ENCODE assay signal across 11 cellular contexts in the genomic region with DNA sequence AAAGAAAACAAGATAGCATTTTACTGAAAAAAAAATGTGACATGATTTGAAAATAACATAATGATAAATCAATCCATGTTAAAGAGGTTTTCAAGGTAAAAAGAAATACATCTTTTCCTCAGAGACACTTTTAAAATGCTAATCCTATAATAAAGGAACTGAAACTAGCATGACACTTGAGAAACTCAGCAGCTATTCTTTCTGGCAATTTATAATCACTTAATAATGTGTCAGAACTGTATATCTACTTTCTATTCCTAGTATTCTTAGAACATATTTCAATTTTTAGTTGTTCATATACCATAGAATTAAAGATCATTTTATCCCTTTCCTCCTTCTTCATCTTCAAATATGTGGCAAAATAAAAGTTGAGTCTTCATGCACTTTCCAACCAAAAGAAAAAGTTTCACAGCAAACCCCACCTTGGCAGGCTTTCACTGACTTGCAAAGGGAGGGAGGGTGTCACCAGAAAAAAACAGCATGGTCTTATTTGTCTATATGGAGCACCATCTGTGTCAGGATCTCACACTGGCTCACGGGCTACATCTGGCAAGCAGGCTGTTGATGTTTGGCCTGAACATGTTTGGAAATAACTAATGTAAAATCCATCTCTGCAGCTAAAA. TPM values are rescaled to one million over a fixed set of nuclear protein-coding genes. Genes with fewer than 3 reads are reported as not detected.
DNase-seq lines count a peak whose midpoint lies in the region; ATAC-seq and TF ChIP-seq lines count a peak whose summit lies in the region.
"Had no signal": no experiment of that assay in that cellular context is flagged by ENCODE, and none has a peak within 500 bp of the region (broad histone marks: within the 10 kb centered on the region; RNA-seq: fewer than 3 reads in every experiment).

No MANE protein-coding gene starts in this region.

- no peaks in the 10 kb centered on the region for H3K36me3 Mint-ChIP-seq in endodermal cell (ENCODE audit: low read depth)

- TF ChIP-seq CTCF in GM10266 (IDR thresholded peaks at IDR 0.05; ENCODE audit: control insufficient read depth, insufficient read depth, low read depth, missing control alignments) = no peak
- no peak for TF ChIP-seq CTCF in endodermal cell (conservative IDR thresholded peaks at IDR 0.05)

- no peaks in the 10 kb centered on the region for H3K27me3 ChIP-seq in endodermal cell (ENCODE audit: control insufficient read depth, insufficient read depth, low read length, poor library complexity, severe bottlenecking)

- no peaks in the 10 kb centered on the region for H3K4me1 Mint-ChIP-seq in endodermal cell

- peak; percentile 9 for DNase-seq in GM10266 (ENCODE audit: extremely low spot score)
- DNase-seq in NCI-H2171 treated with DMSO at 0.1 percent for 48 hours (lab: John Stamatoyannopoulos, UW) = peak; percentile 96
- no peak for DNase-seq in NCI-H345 treated with DMSO at 0.1 percent for 48 hours (lab: John Stamatoyannopoulos, UW; ENCODE audit: unreplicated experiment)
- no peak for DNase-seq in endodermal cell
- DNase-seq in activated effector memory CD4-positive, alpha-beta T cell treated with anti-CD3 and anti-CD28 coated beads, Interleukin-2, amount 50 U/mL, for 16 hours = no peak
- DNase-seq in GM19240 (ENCODE audit: insufficient read length, low spot score) = no peak
- DNase-seq: SHP77 had no signal

- WGBS in endodermal cell (ENCODE audit: insufficient coverage in 1 of 2, insufficient read length in 1 of 2), 2 experiments = 78% methylated on average over 1 of the region's 1 CpG; no CpG with 5 or more reads in 1 of the 2 experiments

- no peak overlapping the region for H3K4me3 Mint-ChIP-seq in endodermal cell

- H3K4me3 ChIP-seq in endodermal cell (ENCODE audit: low read length) = no peak overlapping the region

- no peaks in the 10 kb centered on the region for H3K9me3 Mint-ChIP-seq in endodermal cell

- no peak overlapping the region for H3K27ac ChIP-seq in endodermal cell (ENCODE audit: low read depth, low read length)

- ATAC-seq in GM19463 (IDR thresholded peaks at IDR 0.05; ENCODE audit: unreplicated experiment) = peak; percentile 64
- ATAC-seq in HG02981 (IDR thresholded peaks at IDR 0.05; ENCODE audit: unreplicated experiment) = peak; percentile 78

- no peak overlapping the region for H3K9ac ChIP-seq in endodermal cell (ENCODE audit: extremely low read depth, low read length, poor library complexity, severe bottlenecking)

- no peaks in the 10 kb centered on the region for H3K4me1 ChIP-seq in endodermal cell (ENCODE audit: control insufficient read depth, insufficient read depth, low read length)

- H3K36me3 ChIP-seq in endodermal cell (ENCODE audit: control insufficient read depth, insufficient read depth, low read length) = no peaks in the 10 kb centered on the region

- H3K9me3 ChIP-seq in endodermal cell (ENCODE audit: control insufficient read depth, low read length) = no peaks in the 10 kb centered on the region

- no peak overlapping the region for H3K27ac Mint-ChIP-seq in endodermal cell

- no peaks in the 10 kb centered on the region for H3K27me3 Mint-ChIP-seq in endodermal cell (ENCODE audit: insufficient read depth)

RNA-seq across cellular contexts. Expression of a gene that starts 48.5 kb away (rescaled TPM):
- not detected for total RNA-seq in endodermal cell
- not detected for polyA plus RNA-seq in endodermal cell (2013, experiment 1 of 2)
- polyA plus RNA-seq in endodermal cell (2013, experiment 2 of 2) = not detected
- total RNA-seq: glomerular endothelial cell, mononuclear cell had no signal

Comparison
In these comparisons a context has a peak if more than half of its experiments do, and no peak if none do; other contexts are left out.
1. DNase-seq: peak in GM10266 (single experiment) and NCI-H2171 treated with DMSO at 0.1 percent for 48 hours (single experiment); none in NCI-H345 treated with DMSO at 0.1 percent for 48 hours (single experiment), endodermal cell (single experiment), activated effector memory CD4-positive, alpha-beta T cell treated with anti-CD3 and anti-CD28 coated beads, Interleukin-2, amount 50 U/mL, for 16 hours (single experiment) and GM19240 (single experiment).